In the genomic region with DNA sequence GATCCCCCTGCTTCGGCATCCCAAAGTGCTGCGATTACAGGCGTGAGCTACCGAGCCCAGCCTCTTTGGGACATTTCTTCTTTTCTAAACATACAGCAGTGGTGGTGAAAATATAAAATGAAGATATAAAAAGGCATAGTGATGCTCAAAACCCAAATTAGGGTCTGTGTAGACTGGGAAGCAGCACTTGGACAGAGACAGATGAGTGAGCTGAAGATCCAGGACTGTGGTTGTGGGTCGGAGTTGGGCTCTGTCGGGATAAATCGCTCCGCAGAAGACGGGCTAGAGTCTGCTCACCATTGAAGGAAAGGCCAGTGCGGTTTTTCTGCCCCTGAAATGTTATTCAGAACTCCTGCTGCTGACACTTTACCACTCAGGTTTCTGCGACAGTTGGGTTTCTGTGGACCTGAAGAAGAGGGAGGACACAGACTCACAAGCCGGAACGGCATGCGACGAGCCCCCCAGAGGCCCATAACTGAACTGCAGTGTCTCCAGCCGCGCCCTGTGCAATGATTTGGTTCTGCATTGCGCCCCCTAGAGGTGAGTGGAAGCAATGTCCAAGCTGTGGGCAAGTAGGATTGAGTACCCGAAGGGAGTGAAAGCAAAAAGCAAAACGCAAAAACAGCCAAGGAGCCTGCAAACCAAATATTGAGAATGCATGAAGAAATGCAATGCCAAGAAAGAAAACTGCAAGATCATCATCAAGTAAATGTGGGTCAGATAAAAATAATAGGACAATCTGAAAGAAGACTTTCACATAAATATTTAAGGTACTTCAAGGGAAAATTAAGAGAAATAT, we compare ENCODE assay signal across 8 cellular contexts.
DNase-seq lines count a peak whose midpoint lies in the region; ATAC-seq and TF ChIP-seq lines count a peak whose summit lies in the region.

No MANE protein-coding gene starts in this region.

- ATAC-seq in GM19043 (IDR thresholded peaks at IDR 0.05; ENCODE audit: low read depth, unreplicated experiment) (peak; percentile 100), HG03196 (IDR thresholded peaks at IDR 0.05; ENCODE audit: unreplicated experiment) (peak; percentile 99)

- WGBS in liver, result 32% methylated on average over 20 of the region's 20 CpGs

- no peaks in the 10 kb centered on the region for H3K36me3 ChIP-seq in colonic mucosa
- no peaks in the 10 kb centered on the region for H3K36me3 ChIP-seq in liver (ENCODE audit: control insufficient read depth in 4 of 4, insufficient read depth in 3 of 4, low read depth in 1 of 4, low read length in 3 of 4)

- intact Hi-C loops in activated CD4-positive, alpha-beta T cell treated with anti-CD3 and anti-CD28 coated beads, Interleukin-2, amount 10 ng/mL, durations not matched to agents 24 days and 14 days (cut with micrococcal nuclease), result loop anchor here (1.0 to 10.0 kb wide), 3 partner anchors 67 to 373 kb away; a partner anchor contains a TSS
- intact Hi-C loops in colonic mucosa (cut with DNase I), result no loop called here

- TF ChIP-seq CTCF in colonic mucosa (IDR thresholded peaks at IDR 0.05) (peak; percentile 97), liver (IDR thresholded peaks at IDR 0.05; ENCODE audit: low read depth, low read length, missing input control) (peak; percentile 100)

- H3K9me3 ChIP-seq in colonic mucosa (no peaks in the 10 kb centered on the region), liver (ENCODE audit: control insufficient read depth in 4 of 4, low read length in 3 of 4) (no peaks in the 10 kb centered on the region)

- H3K4me1 Mint-ChIP-seq in activated CD4-positive, alpha-beta T cell treated with anti-CD3 and anti-CD28 coated beads, Interleukin-2, amount 10 ng/mL, durations not matched to agents 24 days and 14 days, result peaks cover 6% of the 10 kb centered on the region

- no peaks in the 10 kb centered on the region for H3K27me3 ChIP-seq in colonic mucosa
- no peaks in the 10 kb centered on the region for H3K27me3 ChIP-seq in liver (ENCODE audit: control insufficient read depth in 4 of 4, insufficient read depth in 4 of 4, low read length in 3 of 4)

- H3K4me1 ChIP-seq in colonic mucosa (no peaks in the 10 kb centered on the region), liver (ENCODE audit: control insufficient read depth in 4 of 4, insufficient read depth in 4 of 4, low read length in 3 of 4) (peaks cover 0 to 5% (median 2%) of the 10 kb centered on the region in 4 donors)

- H3K4me3 ChIP-seq in colonic mucosa (no peak overlapping the region), liver (ENCODE audit: low read depth in 1 of 3, low read length in 3 of 3) (no peak overlapping the region)

- peak; percentile 84 to 92 for TF ChIP-seq RAD21 in liver (IDR thresholded peaks at IDR 0.05)

- DNase-seq in Ammon's horn (ENCODE audit: low spot score), result peak; percentile 80
- DNase-seq in NCI-H524 treated with DMSO at 0.1 percent for 48 hours (lab: John Stamatoyannopoulos, UW), result peak; percentile 61
- peak; percentile 97 for DNase-seq in activated CD4-positive, alpha-beta T cell treated with anti-CD3 and anti-CD28 coated beads, Interleukin-2, amount 10 ng/mL, durations not matched to agents 24 days and 14 days
- peak; percentile 90 for DNase-seq in colonic mucosa
- DNase-seq in stimulated activated CD4-positive, alpha-beta T cell treated with anti-CD3 and anti-CD28 coated beads, TNF-alpha, amount 100 ng/mL, for 4 hours (ENCODE audit: low read depth in 3 of 3), result peak; percentile 64 to 74 (median 71)

- no peaks in the 10 kb centered on the region for H3K9me3 Mint-ChIP-seq in activated CD4-positive, alpha-beta T cell treated with anti-CD3 and anti-CD28 coated beads, Interleukin-2, amount 10 ng/mL, durations not matched to agents 24 days and 14 days

- H3K27ac Mint-ChIP-seq in activated CD4-positive, alpha-beta T cell treated with anti-CD3 and anti-CD28 coated beads, Interleukin-2, amount 10 ng/mL, durations not matched to agents 24 days and 14 days, result no peak overlapping the region

- no peaks in the 10 kb centered on the region for H3K36me3 Mint-ChIP-seq in activated CD4-positive, alpha-beta T cell treated with anti-CD3 and anti-CD28 coated beads, Interleukin-2, amount 10 ng/mL, durations not matched to agents 24 days and 14 days (ENCODE audit: low read depth)

- H3K27ac ChIP-seq in colonic mucosa (no peak overlapping the region), liver (ENCODE audit: low read depth in 1 of 2, low read length in 2 of 2) (no peak overlapping the region)

- H3K27me3 Mint-ChIP-seq in activated CD4-positive, alpha-beta T cell treated with anti-CD3 and anti-CD28 coated beads, Interleukin-2, amount 10 ng/mL, durations not matched to agents 24 days and 14 days, result peaks cover 31% of the 10 kb centered on the region

- H3K4me3 Mint-ChIP-seq in activated CD4-positive, alpha-beta T cell treated with anti-CD3 and anti-CD28 coated beads, Interleukin-2, amount 10 ng/mL, durations not matched to agents 24 days and 14 days, result peak overlapping the region; percentile 55

- H3K9ac ChIP-seq in colonic mucosa (ENCODE audit: low read depth in 2 of 2, low read length in 2 of 2), result no peak overlapping the region
- no peak overlapping the region for H3K9ac ChIP-seq in liver (ENCODE audit: low read depth in 1 of 2, low read length in 2 of 2)

TF ChIP-seq in liver, 16 proteins besides CTCF, POLR2A, EP300 and RAD21:
- TF ChIP-seq FOXA1 (IDR thresholded peaks at IDR 0.05) (no peak), HNF4A (conservative IDR thresholded peaks at IDR 0.05) (peak in 1 of 2 donors; percentile 30), FOXA2 (IDR thresholded peaks at IDR 0.05) (no peak), NR2F2 (IDR thresholded peaks at IDR 0.05) (no peak), SP1 (IDR thresholded peaks at IDR 0.05) (no peak), RXRA (IDR thresholded peaks at IDR 0.05) (peak in 1 of 2 donors; percentile 22), JUND (IDR thresholded peaks at IDR 0.05) (no peak), GABPA (IDR thresholded peaks at IDR 0.05 in 1 of 2, conservative IDR thresholded peaks at IDR 0.05 in 1 of 2) (no peak), YY1 (IDR thresholded peaks at IDR 0.05) (peak; percentile 24)
- TF ChIP-seq, protein P1, sequence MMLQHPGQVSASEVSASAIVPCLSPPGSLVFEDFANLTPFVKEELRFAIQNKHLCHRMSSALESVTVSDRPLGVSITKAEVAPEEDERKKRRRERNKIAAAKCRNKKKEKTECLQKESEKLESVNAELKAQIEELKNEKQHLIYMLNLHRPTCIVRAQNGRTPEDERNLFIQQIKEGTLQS (IDR thresholded peaks at IDR 0.05), result no peak
- TF ChIP-seq, protein P2, sequence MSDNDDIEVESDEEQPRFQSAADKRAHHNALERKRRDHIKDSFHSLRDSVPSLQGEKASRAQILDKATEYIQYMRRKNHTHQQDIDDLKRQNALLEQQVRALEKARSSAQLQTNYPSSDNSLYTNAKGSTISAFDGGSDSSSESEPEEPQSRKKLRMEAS (IDR thresholded peaks at IDR 0.05), result no peak
- TF ChIP-seq, protein P3, sequence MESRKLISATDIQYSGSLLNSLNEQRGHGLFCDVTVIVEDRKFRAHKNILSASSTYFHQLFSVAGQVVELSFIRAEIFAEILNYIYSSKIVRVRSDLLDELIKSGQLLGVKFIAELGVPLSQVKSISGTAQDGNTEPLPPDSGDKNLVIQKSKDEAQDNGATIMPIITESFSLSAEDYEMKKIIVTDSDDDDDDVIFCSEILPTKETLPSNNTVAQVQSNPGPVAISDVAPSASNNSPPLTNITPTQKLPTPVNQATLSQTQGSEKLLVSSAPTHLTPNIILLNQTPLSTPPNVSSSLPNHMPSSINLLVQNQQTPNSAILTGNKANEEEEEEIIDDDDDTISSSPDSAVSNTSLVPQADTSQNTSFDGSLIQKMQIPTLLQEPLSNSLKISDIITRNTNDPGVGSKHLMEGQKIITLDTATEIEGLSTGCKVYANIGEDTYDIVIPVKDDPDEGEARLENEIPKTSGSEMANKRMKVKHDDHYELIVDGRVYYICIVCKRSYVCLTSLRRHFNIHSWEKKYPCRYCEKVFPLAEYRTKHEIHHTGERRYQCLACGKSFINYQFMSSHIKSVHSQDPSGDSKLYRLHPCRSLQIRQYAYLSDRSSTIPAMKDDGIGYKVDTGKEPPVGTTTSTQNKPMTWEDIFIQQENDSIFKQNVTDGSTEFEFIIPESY (IDR thresholded peaks at IDR 0.05), result no peak
- TF ChIP-seq, protein P4, sequence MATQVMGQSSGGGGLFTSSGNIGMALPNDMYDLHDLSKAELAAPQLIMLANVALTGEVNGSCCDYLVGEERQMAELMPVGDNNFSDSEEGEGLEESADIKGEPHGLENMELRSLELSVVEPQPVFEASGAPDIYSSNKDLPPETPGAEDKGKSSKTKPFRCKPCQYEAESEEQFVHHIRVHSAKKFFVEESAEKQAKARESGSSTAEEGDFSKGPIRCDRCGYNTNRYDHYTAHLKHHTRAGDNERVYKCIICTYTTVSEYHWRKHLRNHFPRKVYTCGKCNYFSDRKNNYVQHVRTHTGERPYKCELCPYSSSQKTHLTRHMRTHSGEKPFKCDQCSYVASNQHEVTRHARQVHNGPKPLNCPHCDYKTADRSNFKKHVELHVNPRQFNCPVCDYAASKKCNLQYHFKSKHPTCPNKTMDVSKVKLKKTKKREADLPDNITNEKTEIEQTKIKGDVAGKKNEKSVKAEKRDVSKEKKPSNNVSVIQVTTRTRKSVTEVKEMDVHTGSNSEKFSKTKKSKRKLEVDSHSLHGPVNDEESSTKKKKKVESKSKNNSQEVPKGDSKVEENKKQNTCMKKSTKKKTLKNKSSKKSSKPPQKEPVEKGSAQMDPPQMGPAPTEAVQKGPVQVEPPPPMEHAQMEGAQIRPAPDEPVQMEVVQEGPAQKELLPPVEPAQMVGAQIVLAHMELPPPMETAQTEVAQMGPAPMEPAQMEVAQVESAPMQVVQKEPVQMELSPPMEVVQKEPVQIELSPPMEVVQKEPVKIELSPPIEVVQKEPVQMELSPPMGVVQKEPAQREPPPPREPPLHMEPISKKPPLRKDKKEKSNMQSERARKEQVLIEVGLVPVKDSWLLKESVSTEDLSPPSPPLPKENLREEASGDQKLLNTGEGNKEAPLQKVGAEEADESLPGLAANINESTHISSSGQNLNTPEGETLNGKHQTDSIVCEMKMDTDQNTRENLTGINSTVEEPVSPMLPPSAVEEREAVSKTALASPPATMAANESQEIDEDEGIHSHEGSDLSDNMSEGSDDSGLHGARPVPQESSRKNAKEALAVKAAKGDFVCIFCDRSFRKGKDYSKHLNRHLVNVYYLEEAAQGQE (IDR thresholded peaks at IDR 0.05), result peak; percentile 27
